ENCODE assay signal across 9 cellular contexts in genomic region chr3:57179580-57180410, GRCh38. TPM values are rescaled to one million over a fixed set of nuclear protein-coding genes. Genes with fewer than 3 reads are reported as not detected.
DNase-seq lines count a peak whose midpoint lies in the region; ATAC-seq, FAIRE-seq and TF ChIP-seq lines count a peak whose summit lies in the region.
"Had no signal": no experiment of that assay in that cellular context is flagged by ENCODE, and none has a peak within 500 bp of the region (broad histone marks: within the 10 kb centered on the region; RNA-seq: fewer than 3 reads in every experiment).

No MANE protein-coding gene starts in this region.

- no peak for ATAC-seq in HG03097 (IDR thresholded peaks at IDR 0.05; ENCODE audit: low FRiP score, unreplicated experiment)

- no TSS peak for BruUV-seq in Caco-2 (replicated peaks; lab: Mats Ljungman, UMichigan)

- no peak overlapping the region for H2AFZ ChIP-seq in SU-DHL-6 (ENCODE audit: low read depth, low read length, severe bottlenecking)

- H3K9me3 ChIP-seq in Caco-2 = no peaks in the 10 kb centered on the region
- no peaks in the 10 kb centered on the region for H3K9me3 ChIP-seq in SU-DHL-6 (ENCODE audit: insufficient read depth, low read length)
- no peaks in the 10 kb centered on the region for H3K9me3 ChIP-seq in kidney (ENCODE audit: control insufficient read depth in 1 of 2, low read length in 2 of 2)
- no peaks in the 10 kb centered on the region for H3K9me3 ChIP-seq in tibial artery

- no peaks in the 10 kb centered on the region for H4K20me1 ChIP-seq in SU-DHL-6 (ENCODE audit: low read depth, low read length)

- no peaks in the 10 kb centered on the region for H3K79me2 ChIP-seq in SU-DHL-6 (ENCODE audit: insufficient read depth, low read length)

- H3K4me1 ChIP-seq in Caco-2 (no peaks in the 10 kb centered on the region), kidney (ENCODE audit: control insufficient read depth in 1 of 2, insufficient read depth in 1 of 2, low read depth in 1 of 2, low read length in 2 of 2) (peaks cover 0 to 4% of the 10 kb centered on the region in 2 donors), tibial artery (no peaks in the 10 kb centered on the region)

- H3K27ac Mint-ChIP-seq in Caco-2 (ENCODE audit: unreplicated experiment) = no peak overlapping the region
- H3K27ac Mint-ChIP-seq: stimulated activated naive CD8-positive, alpha-beta T cell treated with anti-CD3 and anti-CD28 coated beads, Interleukin-15, Interleukin-2, amounts not matched to agents 100 ng/mL and 50 ng/mL, for 24 hours had no signal

- CTCF ChIA-PET in Caco-2 (lab: Charles Lee) = interaction anchor here (0.6 to 1.3 kb wide), 5 partner anchors 17 to 506 kb away, joined by 3 to 18 read pairs (median 5); no protein-coding TSS in a partner anchor

- peak; percentile 50 to 55 for TF ChIP-seq CTCF in Caco-2 (IDR thresholded peaks at IDR 0.05; ENCODE audit: insufficient read depth in 1 of 2, low read depth in 1 of 2, low read length in 1 of 2, severe bottlenecking in 1 of 2, unreplicated experiment in 1 of 2)
- TF ChIP-seq CTCF in HFF-Myc (IDR thresholded peaks at IDR 0.05; ENCODE audit: low read depth, low read length, missing control alignments) = peak; percentile 41
- TF ChIP-seq CTCF in SU-DHL-6 (IDR thresholded peaks at IDR 0.05; ENCODE audit: insufficient read depth, low read length, poor library complexity, severe bottlenecking) = peak; percentile 24
- TF ChIP-seq CTCF in kidney (IDR thresholded peaks at IDR 0.05; ENCODE audit: borderline replicate concordance, extremely low read depth, insufficient read depth) = peak; percentile 26
- TF ChIP-seq CTCF in tibial artery (IDR thresholded peaks at IDR 0.05) = peak in 1 of 2 experiments; percentile 13

- no peak overlapping the region for H3K4me3 Mint-ChIP-seq in Caco-2 (ENCODE audit: unreplicated experiment)
- H3K4me3 Mint-ChIP-seq: stimulated activated naive CD8-positive, alpha-beta T cell treated with anti-CD3 and anti-CD28 coated beads, Interleukin-15, Interleukin-2, amounts not matched to agents 100 ng/mL and 50 ng/mL, for 24 hours had no signal

- H3K4me3 ChIP-seq in Caco-2 (ENCODE audit: low read depth, low read length) (no peak overlapping the region), HFF-Myc (replicated peaks; ENCODE audit: low read depth, low read length) (no peak overlapping the region), SU-DHL-6 (ENCODE audit: insufficient read depth, low read length, poor library complexity, severe bottlenecking) (no peak overlapping the region), kidney (ENCODE audit: low read length in 2 of 2) (peak overlapping the region in 1 of 2 donors; percentile 24), tibial artery (no peak overlapping the region)

- peak in 1 of 2 experiments; percentile 36 for DNase-seq in Caco-2
- no peak for DNase-seq in HFF-Myc (ENCODE audit: extremely low read depth, low read depth)
- DNase-seq in kidney = no peak
- no peak for DNase-seq in NCI-H2107 (lab: John Stamatoyannopoulos, UW)
- DNase-seq in tibial artery = no peak
- no peak for DNase-seq in cortex of kidney (lab: John Stamatoyannopoulos, UW)

- H3K36me3 ChIP-seq in Caco-2 (ENCODE audit: control insufficient read depth, insufficient read depth, low read length) = no peaks in the 10 kb centered on the region
- H3K36me3 ChIP-seq in SU-DHL-6 (ENCODE audit: low read length) = no peaks in the 10 kb centered on the region
- H3K36me3 ChIP-seq in kidney (ENCODE audit: control insufficient read depth in 1 of 2, insufficient read depth in 2 of 2, low read length in 2 of 2) = no peaks in the 10 kb centered on the region
- H3K36me3 ChIP-seq in tibial artery = no peaks in the 10 kb centered on the region

- H3K27me3 ChIP-seq in Caco-2 (replicated peaks; ENCODE audit: control insufficient read depth, insufficient read depth, low read length) (no peaks in the 10 kb centered on the region), SU-DHL-6 (ENCODE audit: low read length) (no peaks in the 10 kb centered on the region), tibial artery (peaks cover 0 to 17% of the 10 kb centered on the region in 2 donors)

- H3K9me3 Mint-ChIP-seq in Caco-2 (ENCODE audit: unreplicated experiment) = no peaks in the 10 kb centered on the region
- H3K9me3 Mint-ChIP-seq: stimulated activated naive CD8-positive, alpha-beta T cell treated with anti-CD3 and anti-CD28 coated beads, Interleukin-15, Interleukin-2, amounts not matched to agents 100 ng/mL and 50 ng/mL, for 24 hours had no signal

- no peaks in the 10 kb centered on the region for H3K4me1 Mint-ChIP-seq in Caco-2 (ENCODE audit: low read depth, unreplicated experiment)

- intact Hi-C loops in Caco-2 (cut with micrococcal nuclease; ENCODE audit: unreplicated experiment) = loop anchor here (1.0 to 10.0 kb wide), 2 partner anchors 43 to 365 kb away; partner anchors contain the start of gene DNAH12
- intact Hi-C loops in kidney (cut with DNase I) = no loop called here
- intact Hi-C loops in tibial artery (cut with DNase I; ENCODE audit: low total_unique reads) = no loop called here

- no peaks in the 10 kb centered on the region for H3F3A ChIP-seq in SU-DHL-6 (ENCODE audit: insufficient read depth)

- H3K27ac ChIP-seq in SU-DHL-6 (ENCODE audit: low read depth, low read length) (no peak overlapping the region), kidney (ENCODE audit: low read depth in 2 of 2, low read length in 2 of 2) (no peak overlapping the region), tibial artery (no peak overlapping the region)

- H3K9ac ChIP-seq in SU-DHL-6 (ENCODE audit: low read length) (no peak overlapping the region), kidney (ENCODE audit: low read length in 2 of 2) (no peak overlapping the region)

- no peak for FAIRE-seq in kidney (lab: Jason Lieb, UNC)

- no peak overlapping the region for H3K4me2 ChIP-seq in SU-DHL-6 (ENCODE audit: low read depth, low read length, poor library complexity, severe bottlenecking)

- no peaks in the 10 kb centered on the region for H3K9me2 ChIP-seq in SU-DHL-6 (replicated peaks; ENCODE audit: insufficient read depth, low read length)

- H3K27me3 Mint-ChIP-seq in Caco-2 (ENCODE audit: insufficient read depth, unreplicated experiment) = peaks cover 3% of the 10 kb centered on the region
- H3K27me3 Mint-ChIP-seq: stimulated activated naive CD8-positive, alpha-beta T cell treated with anti-CD3 and anti-CD28 coated beads, Interleukin-15, Interleukin-2, amounts not matched to agents 100 ng/mL and 50 ng/mL, for 24 hours had no signal

- no peaks in the 10 kb centered on the region for H3K36me3 Mint-ChIP-seq in Caco-2 (ENCODE audit: insufficient read depth, unreplicated experiment)

- POLR2A ChIA-PET in Caco-2 (lab: Charles Lee) = no interaction called here

RNA-seq across cellular contexts. Expression of gene IL17RD, which starts 14.6 kb away (rescaled TPM):
- total RNA-seq in Caco-2 (2022) (2.7 and 3.1 TPM in 2 replicates), kidney (18.9 TPM)
- polyA plus RNA-seq in kidney (ENCODE audit: insufficient read depth, low read depth, low replicate concordance) = 4.4 TPM

RNA-seq across cellular contexts. Expression of gene HESX1, which starts 20.0 kb away (rescaled TPM):
- total RNA-seq in Caco-2 (2022) = 1.2 and 1.5 TPM in 2 replicates
- 0.79 TPM for total RNA-seq in kidney
- polyA plus RNA-seq in kidney (ENCODE audit: insufficient read depth, low read depth, low replicate concordance) = 2.1 TPM

RNA-seq across cellular contexts. Expression of gene APPL1, which starts 47.7 kb away (rescaled TPM):
- total RNA-seq in Caco-2 (2022) = 40.0 and 40.7 TPM in 2 replicates
- total RNA-seq in kidney = 48.2 TPM
- polyA plus RNA-seq in kidney (ENCODE audit: insufficient read depth, low read depth, low replicate concordance) = 9.5 TPM
